ENCODE assay signal across 8 cellular contexts in the genomic region with DNA sequence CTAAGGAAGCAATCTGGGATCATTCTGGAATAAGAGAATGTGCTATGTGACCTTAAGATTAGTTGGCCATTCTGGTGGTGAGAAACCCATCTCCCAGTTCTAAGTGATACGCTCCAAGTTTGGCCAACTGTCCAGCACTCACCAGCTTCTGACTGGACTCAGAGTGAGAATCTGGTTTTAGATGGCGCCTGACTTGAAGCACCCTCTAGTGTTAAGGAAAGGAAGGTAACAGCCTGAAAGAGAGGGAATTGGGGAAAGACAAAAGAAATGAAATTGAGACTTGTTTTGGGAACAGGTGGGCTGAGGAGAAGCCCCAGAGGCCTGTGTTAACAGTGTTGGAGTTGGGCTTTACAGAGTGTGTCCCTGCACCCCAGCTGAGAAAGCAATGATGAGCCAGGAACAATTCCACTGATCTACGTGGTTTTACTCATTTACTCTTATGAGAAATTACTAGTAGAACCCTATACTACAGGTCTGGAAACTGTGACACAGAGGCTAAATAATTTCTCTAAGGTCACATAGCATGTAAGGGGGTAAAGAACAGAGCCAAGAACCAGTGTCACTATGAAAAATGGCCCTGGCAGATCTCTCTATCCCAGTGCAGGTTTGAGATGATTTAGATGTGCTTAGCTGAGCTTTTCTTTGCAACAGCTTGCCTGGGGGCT. TPM values are rescaled to one million over a fixed set of nuclear protein-coding genes. Genes with fewer than 3 reads are reported as not detected.
DNase-seq lines count a peak whose midpoint lies in the region; ATAC-seq, FAIRE-seq and TF ChIP-seq lines count a peak whose summit lies in the region.

No MANE protein-coding gene starts in this region.

- DNase-seq in heart left ventricle (no peak), right atrium auricular region (ENCODE audit: low spot score) (no peak), OCI-M1 (lab: John Stamatoyannopoulos, UW) (peak; percentile 69), fibroblast of the aortic adventitia (ENCODE audit: low read depth) (peak; percentile 33), urothelium cell line (ENCODE audit: low spot score) (peak; percentile 40), NCI-H2029 (lab: John Stamatoyannopoulos, UW) (no peak), NCI-H345 (lab: John Stamatoyannopoulos, UW) (no peak)

- WGBS in heart left ventricle, 4 donors, result 80 to 87% (median 81%) methylated on average over 3 of the region's 3 CpGs

- no peak for ATAC-seq in heart left ventricle
- no peak for ATAC-seq in HG03108 (IDR thresholded peaks at IDR 0.05; ENCODE audit: unreplicated experiment)

- H3K27me3 ChIP-seq in heart left ventricle (peaks cover 0 to 9% (median 0%) of the 10 kb centered on the region in 9 donors), right atrium auricular region (no peaks in the 10 kb centered on the region)

- H3K4me1 ChIP-seq in heart left ventricle, result no peaks in the 10 kb centered on the region
- no peaks in the 10 kb centered on the region for H3K4me1 ChIP-seq in right atrium auricular region

- H3K4me3 ChIP-seq in heart left ventricle, result no peak overlapping the region
- no peak overlapping the region for H3K4me3 ChIP-seq in right atrium auricular region
- no peak overlapping the region for H3K4me3 ChIP-seq in fibroblast of the aortic adventitia (ENCODE audit: low read depth, low read length)

- TF ChIP-seq POLR2A in heart left ventricle (IDR thresholded peaks at IDR 0.05), result no peak

- H3K36me3 ChIP-seq in heart left ventricle (no peaks in the 10 kb centered on the region), right atrium auricular region (no peaks in the 10 kb centered on the region)

- intact Hi-C loops in heart left ventricle (cut with DNase I), result loop anchor here in 8 of 10 donors (5.0 to 10.0 kb wide), 8 partner anchors 345 to 495 kb away; a partner anchor contains a TSS

- H3K27ac ChIP-seq in heart left ventricle (no peak overlapping the region), right atrium auricular region (no peak overlapping the region)

- H3K9me3 ChIP-seq in heart left ventricle (no peaks in the 10 kb centered on the region), right atrium auricular region (no peaks in the 10 kb centered on the region)

- TF ChIP-seq CTCF in heart left ventricle (IDR thresholded peaks at IDR 0.05) (peak in 9 of 12 donors; percentile 6 to 44 (median 20)), right atrium auricular region (IDR thresholded peaks at IDR 0.05) (peak in 1 of 2 donors; percentile 42), fibroblast of the aortic adventitia (IDR thresholded peaks at IDR 0.05; ENCODE audit: insufficient read depth, low read length) (peak; percentile 70)

- no peak for FAIRE-seq in urothelium cell line (lab: Jason Lieb, UNC)

RNA-seq across cellular contexts. Expression of a gene that starts 9.3 kb away (rescaled TPM):
- total RNA-seq in heart left ventricle (not detected), right atrium auricular region (not detected), fibroblast of the aortic adventitia (ENCODE audit: low replicate concordance) (not detected in 2 replicates)
- polyA plus RNA-seq in heart left ventricle, result not detected

RNA-seq across cellular contexts. Expression of a gene that starts 33.2 kb away (rescaled TPM):
- total RNA-seq in heart left ventricle (under 1 TPM in 2 of 9 donors, not detected in 7; 0.42 to 0.49 TPM), right atrium auricular region (not detected), fibroblast of the aortic adventitia (ENCODE audit: low replicate concordance) (not detected in 2 replicates)
- polyA plus RNA-seq in heart left ventricle, result under 1 TPM; 0.04 to 0.64 TPM

RNA-seq across cellular contexts. Expression of a gene that starts 53.0 kb away (rescaled TPM):
- total RNA-seq in heart left ventricle, result 1 to 10 TPM in 3 of 9 donors, under 1 TPM in 6; 0.42 to 3.3 (median 0.85) TPM
- polyA plus RNA-seq in heart left ventricle, result under 1 TPM; 0.08 to 0.28 TPM
- total RNA-seq in right atrium auricular region, result under 1 TPM; 0.07 to 0.35 TPM
- total RNA-seq in fibroblast of the aortic adventitia (ENCODE audit: low replicate concordance), result under 0.01 TPM in 1 of 2 replicates, not detected in the other

RNA-seq across cellular contexts. Expression of a gene that starts 57.8 kb away (rescaled TPM):
- total RNA-seq in heart left ventricle, result 10 to 100 TPM in 1 of 9 donors, 1 to 10 TPM in 8; 1.3 to 16.3 (median 3.2) TPM
- polyA plus RNA-seq in heart left ventricle, result 1 to 10 TPM in 1 of 2 donors, under 1 TPM in 1; 0.99 to 4.0 TPM
- 1 to 10 TPM; 1.3 to 5.0 TPM for total RNA-seq in right atrium auricular region
- total RNA-seq in fibroblast of the aortic adventitia (ENCODE audit: low replicate concordance), result not detected in 2 replicates

Comparison
In these comparisons a context has a peak if more than half of its experiments do, and no peak if none do; other contexts are left out.
1. DNase-seq: peak in OCI-M1 (single experiment), fibroblast of the aortic adventitia (single experiment) and urothelium cell line (single experiment); none in heart left ventricle (0 of 5), right atrium auricular region (single experiment), NCI-H2029 (single experiment) and NCI-H345 (single experiment).